In the genomic region with DNA sequence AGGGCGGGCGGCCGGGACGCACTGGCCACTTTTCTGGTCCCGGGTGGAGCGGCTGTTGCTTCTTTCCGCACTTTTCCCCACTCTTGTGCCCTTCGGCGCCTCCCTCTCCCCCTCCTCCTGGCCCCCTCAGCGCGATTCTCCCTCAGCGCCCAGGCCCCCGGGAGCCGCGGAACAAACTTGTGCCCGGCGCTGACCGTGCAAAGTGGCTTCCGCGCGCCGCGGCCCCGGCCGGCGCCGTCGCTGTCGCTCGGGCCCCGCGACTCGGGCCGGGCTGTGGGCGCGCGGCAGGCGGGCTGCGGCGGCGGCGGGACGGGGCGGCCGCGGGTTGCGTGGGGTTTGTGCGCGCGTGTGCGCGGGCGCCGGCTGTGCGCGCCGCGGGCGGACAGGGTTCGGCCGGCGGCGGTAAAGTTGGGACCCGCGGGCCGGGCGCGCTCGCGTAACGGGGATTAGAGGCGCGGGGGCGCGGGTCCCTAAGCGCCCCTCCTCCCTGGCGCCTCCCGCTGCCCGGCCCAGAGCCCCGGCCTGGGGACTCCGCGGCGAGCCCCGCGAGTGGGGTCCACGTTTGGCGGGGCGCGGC, we compare ENCODE assay signal across 1 cellular context.
TF ChIP-seq lines count a peak whose summit lies in the region.

No MANE protein-coding gene starts in this region.

TF ChIP-seq in HepG2, 621 proteins besides CTCF, POLR2A, EP300 and RAD21 (continued from another document and continues in another):
- TF ChIP-seq TRIM24 (CRISPR knock-in tag; IDR thresholded peaks at IDR 0.05) (no peak), MED13 (CRISPR knock-in tag; IDR thresholded peaks at IDR 0.05) (no peak), MIER2 (CRISPR knock-in tag; IDR thresholded peaks at IDR 0.05) (no peak), ZNF256 (CRISPR knock-in tag; conservative IDR thresholded peaks at IDR 0.05) (no peak), KLF6 (CRISPR knock-in tag; IDR thresholded peaks at IDR 0.05) (no peak), ZNF230 (CRISPR knock-in tag; IDR thresholded peaks at IDR 0.05) (no peak), SIX1 (CRISPR knock-in tag; IDR thresholded peaks at IDR 0.05; ENCODE audit: borderline replicate concordance) (no peak), MYC (CRISPR knock-in tag; IDR thresholded peaks at IDR 0.05; ENCODE audit: borderline replicate concordance) (no peak), HOXA3 (CRISPR knock-in tag; IDR thresholded peaks at IDR 0.05) (0 out of 2 replicates have a peak, but pooled peaks have one; percentile 41), JARID2 (CRISPR knock-in tag; IDR thresholded peaks at IDR 0.05; ENCODE audit: insufficient replicate concordance) (no peak), ZMYM4 (CRISPR knock-in tag; IDR thresholded peaks at IDR 0.05) (no peak), ZNF235 (CRISPR knock-in tag; IDR thresholded peaks at IDR 0.05; ENCODE audit: borderline replicate concordance) (no peak), ZNF639 (CRISPR knock-in tag; conservative IDR thresholded peaks at IDR 0.05) (no peak), HOXA5 (CRISPR knock-in tag; IDR thresholded peaks at IDR 0.05) (0 out of 2 replicates have a peak, but pooled peaks have one; percentile 3), HDAC1 (CRISPR knock-in tag; IDR thresholded peaks at IDR 0.05) (0 out of 2 replicates have a peak, but pooled peaks have one; percentile 1), EED (CRISPR knock-in tag; IDR thresholded peaks at IDR 0.05) (0 out of 2 replicates have a peak, but pooled peaks have one; percentile 11), ZMYM3 (CRISPR knock-in tag; IDR thresholded peaks at IDR 0.05) (no peak), REL (CRISPR knock-in tag; conservative IDR thresholded peaks at IDR 0.05) (no peak), MXD4 (CRISPR knock-in tag; IDR thresholded peaks at IDR 0.05) (no peak), ZNF629 (CRISPR knock-in tag; conservative IDR thresholded peaks at IDR 0.05) (no peak), ZNF510 (CRISPR knock-in tag; IDR thresholded peaks at IDR 0.05; ENCODE audit: low read depth) (no peak), DMAP1 (CRISPR knock-in tag; IDR thresholded peaks at IDR 0.05) (no peak), ZNF672 (CRISPR knock-in tag; IDR thresholded peaks at IDR 0.05) (no peak), PITX1 (CRISPR knock-in tag; IDR thresholded peaks at IDR 0.05) (no peak), HNRNPLL (IDR thresholded peaks at IDR 0.05; ENCODE audit: low read depth, low read length, poor library complexity, severe bottlenecking) (peak; percentile 29), FOXO4 (CRISPR knock-in tag; conservative IDR thresholded peaks at IDR 0.05) (no peak), TARDBP (CRISPR knock-in tag; IDR thresholded peaks at IDR 0.05) (peak; percentile 2; the same call in 1 of the 2 replicates), ZNF7 (CRISPR knock-in tag; IDR thresholded peaks at IDR 0.05) (no peak), AKNA (CRISPR knock-in tag; IDR thresholded peaks at IDR 0.05; ENCODE audit: borderline replicate concordance) (no peak), ZNF12 (CRISPR knock-in tag; IDR thresholded peaks at IDR 0.05) (no peak), ZNF747 (CRISPR knock-in tag; IDR thresholded peaks at IDR 0.05; ENCODE audit: borderline replicate concordance) (no peak), ZNF274 (CRISPR knock-in tag; IDR thresholded peaks at IDR 0.05) (no peak), ZNF773 (CRISPR knock-in tag; IDR thresholded peaks at IDR 0.05; ENCODE audit: borderline replicate concordance) (no peak), NFE2 (CRISPR knock-in tag; IDR thresholded peaks at IDR 0.05) (no peak), ZNF777 (CRISPR knock-in tag; IDR thresholded peaks at IDR 0.05) (peak; percentile 2), POLR2AphosphoS2 (IDR thresholded peaks at IDR 0.05; ENCODE audit: low read depth, low read length) (no peak), MYPOP (CRISPR knock-in tag; IDR thresholded peaks at IDR 0.05) (0 out of 2 replicates have a peak, but pooled peaks have one; percentile 23), ZNF263 (CRISPR knock-in tag; IDR thresholded peaks at IDR 0.05) (no peak), HDAC2 (CRISPR knock-in tag; IDR thresholded peaks at IDR 0.05) (0 out of 2 replicates have a peak, but pooled peaks have one; percentile 3), DBP (CRISPR knock-in tag; IDR thresholded peaks at IDR 0.05; ENCODE audit: not compliant biosample characterization) (no peak), MXI1 (IDR thresholded peaks at IDR 0.05; ENCODE audit: borderline replicate concordance, low read depth, low read length) (no peak), MAF1 (CRISPR knock-in tag; IDR thresholded peaks at IDR 0.05; ENCODE audit: borderline replicate concordance) (no peak)
- TF ChIP-seq, protein P1, sequence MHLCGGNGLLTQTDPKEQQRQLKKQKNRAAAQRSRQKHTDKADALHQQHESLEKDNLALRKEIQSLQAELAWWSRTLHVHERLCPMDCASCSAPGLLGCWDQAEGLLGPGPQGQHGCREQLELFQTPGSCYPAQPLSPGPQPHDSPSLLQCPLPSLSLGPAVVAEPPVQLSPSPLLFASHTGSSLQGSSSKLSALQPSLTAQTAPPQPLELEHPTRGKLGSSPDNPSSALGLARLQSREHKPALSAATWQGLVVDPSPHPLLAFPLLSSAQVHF (CRISPR knock-in tag; IDR thresholded peaks at IDR 0.05): no peak
- TF ChIP-seq, protein P2, sequence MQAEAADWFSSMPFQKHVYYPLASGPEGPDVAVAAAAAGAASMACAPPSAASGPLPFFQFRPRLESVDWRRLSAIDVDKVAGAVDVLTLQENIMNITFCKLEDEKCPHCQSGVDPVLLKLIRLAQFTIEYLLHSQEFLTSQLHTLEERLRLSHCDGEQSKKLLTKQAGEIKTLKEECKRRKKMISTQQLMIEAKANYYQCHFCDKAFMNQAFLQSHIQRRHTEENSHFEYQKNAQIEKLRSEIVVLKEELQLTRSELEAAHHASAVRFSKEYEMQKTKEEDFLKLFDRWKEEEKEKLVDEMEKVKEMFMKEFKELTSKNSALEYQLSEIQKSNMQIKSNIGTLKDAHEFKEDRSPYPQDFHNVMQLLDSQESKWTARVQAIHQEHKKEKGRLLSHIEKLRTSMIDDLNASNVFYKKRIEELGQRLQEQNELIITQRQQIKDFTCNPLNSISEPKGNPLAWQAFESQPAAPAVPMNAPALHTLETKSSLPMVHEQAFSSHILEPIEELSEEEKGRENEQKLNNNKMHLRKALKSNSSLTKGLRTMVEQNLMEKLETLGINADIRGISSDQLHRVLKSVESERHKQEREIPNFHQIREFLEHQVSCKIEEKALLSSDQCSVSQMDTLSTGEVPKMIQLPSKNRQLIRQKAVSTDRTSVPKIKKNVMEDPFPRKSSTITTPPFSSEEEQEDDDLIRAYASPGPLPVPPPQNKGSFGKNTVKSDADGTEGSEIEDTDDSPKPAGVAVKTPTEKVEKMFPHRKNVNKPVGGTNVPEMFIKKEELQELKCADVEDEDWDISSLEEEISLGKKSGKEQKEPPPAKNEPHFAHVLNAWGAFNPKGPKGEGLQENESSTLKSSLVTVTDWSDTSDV (CRISPR knock-in tag; IDR thresholded peaks at IDR 0.05): no peak
- TF ChIP-seq, protein P3, sequence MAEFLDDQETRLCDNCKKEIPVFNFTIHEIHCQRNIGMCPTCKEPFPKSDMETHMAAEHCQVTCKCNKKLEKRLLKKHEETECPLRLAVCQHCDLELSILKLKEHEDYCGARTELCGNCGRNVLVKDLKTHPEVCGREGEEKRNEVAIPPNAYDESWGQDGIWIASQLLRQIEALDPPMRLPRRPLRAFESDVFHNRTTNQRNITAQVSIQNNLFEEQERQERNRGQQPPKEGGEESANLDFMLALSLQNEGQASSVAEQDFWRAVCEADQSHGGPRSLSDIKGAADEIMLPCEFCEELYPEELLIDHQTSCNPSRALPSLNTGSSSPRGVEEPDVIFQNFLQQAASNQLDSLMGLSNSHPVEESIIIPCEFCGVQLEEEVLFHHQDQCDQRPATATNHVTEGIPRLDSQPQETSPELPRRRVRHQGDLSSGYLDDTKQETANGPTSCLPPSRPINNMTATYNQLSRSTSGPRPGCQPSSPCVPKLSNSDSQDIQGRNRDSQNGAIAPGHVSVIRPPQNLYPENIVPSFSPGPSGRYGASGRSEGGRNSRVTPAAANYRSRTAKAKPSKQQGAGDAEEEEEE (CRISPR knock-in tag; IDR thresholded peaks at IDR 0.05; ENCODE audit: borderline replicate concordance): no peak
- TF ChIP-seq, protein P4, sequence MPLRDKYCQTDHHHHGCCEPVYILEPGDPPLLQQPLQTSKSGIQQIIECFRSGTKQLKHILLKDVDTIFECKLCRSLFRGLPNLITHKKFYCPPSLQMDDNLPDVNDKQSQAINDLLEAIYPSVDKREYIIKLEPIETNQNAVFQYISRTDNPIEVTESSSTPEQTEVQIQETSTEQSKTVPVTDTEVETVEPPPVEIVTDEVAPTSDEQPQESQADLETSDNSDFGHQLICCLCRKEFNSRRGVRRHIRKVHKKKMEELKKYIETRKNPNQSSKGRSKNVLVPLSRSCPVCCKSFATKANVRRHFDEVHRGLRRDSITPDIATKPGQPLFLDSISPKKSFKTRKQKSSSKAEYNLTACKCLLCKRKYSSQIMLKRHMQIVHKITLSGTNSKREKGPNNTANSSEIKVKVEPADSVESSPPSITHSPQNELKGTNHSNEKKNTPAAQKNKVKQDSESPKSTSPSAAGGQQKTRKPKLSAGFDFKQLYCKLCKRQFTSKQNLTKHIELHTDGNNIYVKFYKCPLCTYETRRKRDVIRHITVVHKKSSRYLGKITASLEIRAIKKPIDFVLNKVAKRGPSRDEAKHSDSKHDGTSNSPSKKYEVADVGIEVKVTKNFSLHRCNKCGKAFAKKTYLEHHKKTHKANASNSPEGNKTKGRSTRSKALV (CRISPR knock-in tag; IDR thresholded peaks at IDR 0.05): peak; percentile 20; the same call in 1 of the 2 replicates
